Comparison of ENCODE assay signal across 25 cellular contexts in genomic region chr11:123924027-123924426, GRCh38. TPM values are rescaled to one million over a fixed set of nuclear protein-coding genes. Genes with fewer than 3 reads are reported as not detected.
"Had no signal": no experiment of that assay in that cellular context is flagged by ENCODE, and none has a peak within 500 bp of the region (broad histone marks: within the 10 kb centered on the region; RNA-seq: fewer than 3 reads in every experiment).

No MANE protein-coding gene starts in this region.

- H3K36me3 Mint-ChIP-seq: activated CD4-positive, alpha-beta memory T cell treated with anti-CD3 and anti-CD28 coated beads for 36 hours; mesothelial cell of epicardium had no signal

- DNase-seq: activated CD4-positive, alpha-beta memory T cell treated with anti-CD3 and anti-CD28 coated beads for 36 hours; activated CD4-positive, alpha-beta T cell treated with anti-CD3 and anti-CD28 coated beads for 48 hours; activated effector memory CD4-positive, alpha-beta T cell treated with anti-CD3 and anti-CD28 coated beads, Interleukin-2, amount 50 U/mL, for 16 hours; activated naive CD4-positive, alpha-beta T cell treated with anti-CD3 and anti-CD28 coated beads, Interleukin-2, amount 50 U/mL, for 16 hours; activated naive CD8-positive, alpha-beta T cell treated with anti-CD3 and anti-CD28 coated beads, Interleukin-2, amount 50 U/mL, for 24 hours; activated T-cell treated with anti-CD3 and anti-CD28 coated beads, Interleukin-2, amount 50 U/mL, for 72 hours; cortex of kidney; glutamatergic neuron; kidney glomerular epithelial cell; left ventricle myocardium inferior; ovary; stimulated activated naive CD8-positive, alpha-beta T cell treated with anti-CD3 and anti-CD28 coated beads, Interleukin-15, amount 100 ng/mL, for 72 hours; tibial artery had no signal

- H3K9me3 Mint-ChIP-seq: activated CD4-positive, alpha-beta memory T cell treated with anti-CD3 and anti-CD28 coated beads for 36 hours; activated naive CD8-positive, alpha-beta T cell treated with anti-CD3 and anti-CD28 coated beads, Interleukin-2, amount 50 U/mL, for 24 hours; mesothelial cell of epicardium; nephron; stimulated activated naive CD8-positive, alpha-beta T cell treated with anti-CD3 and anti-CD28 coated beads, Interleukin-15, amount 100 ng/mL, for 72 hours had no signal

- H3K27ac Mint-ChIP-seq: activated CD4-positive, alpha-beta memory T cell treated with anti-CD3 and anti-CD28 coated beads for 36 hours; activated naive CD8-positive, alpha-beta T cell treated with anti-CD3 and anti-CD28 coated beads, Interleukin-2, amount 50 U/mL, for 24 hours; activated T-cell treated with anti-CD3 and anti-CD28 coated beads, Interleukin-2, amount 50 U/mL, for 72 hours; mesothelial cell of epicardium; nephron; stimulated activated naive CD8-positive, alpha-beta T cell treated with anti-CD3 and anti-CD28 coated beads, Interleukin-15, amount 100 ng/mL, for 72 hours had no signal

- H3K4me3 Mint-ChIP-seq: activated CD4-positive, alpha-beta memory T cell treated with anti-CD3 and anti-CD28 coated beads for 36 hours; activated naive CD8-positive, alpha-beta T cell treated with anti-CD3 and anti-CD28 coated beads, Interleukin-2, amount 50 U/mL, for 24 hours; activated T-cell treated with anti-CD3 and anti-CD28 coated beads, Interleukin-2, amount 50 U/mL, for 72 hours; mesothelial cell of epicardium; nephron; stimulated activated naive CD8-positive, alpha-beta T cell treated with anti-CD3 and anti-CD28 coated beads, Interleukin-15, amount 100 ng/mL, for 72 hours had no signal

- H3K4me1 Mint-ChIP-seq: activated naive CD8-positive, alpha-beta T cell treated with anti-CD3 and anti-CD28 coated beads, Interleukin-2, amount 50 U/mL, for 24 hours; nephron; stimulated activated naive CD8-positive, alpha-beta T cell treated with anti-CD3 and anti-CD28 coated beads, Interleukin-15, amount 100 ng/mL, for 72 hours had no signal

- ATAC-seq: activated naive CD8-positive, alpha-beta T cell treated with anti-CD3 and anti-CD28 coated beads, Interleukin-2, amount 50 U/mL, for 24 hours; activated T-cell treated with anti-CD3 and anti-CD28 coated beads, Interleukin-2, amount 50 U/mL, for 72 hours; stimulated activated naive CD8-positive, alpha-beta T cell treated with anti-CD3 and anti-CD28 coated beads, Interleukin-15, amount 100 ng/mL, for 72 hours had no signal

RNA-seq across cellular contexts. Expression of gene OR4D5, which starts 15.4 kb away (rescaled TPM):
- total RNA-seq: activated CD4-positive, alpha-beta memory T cell treated with anti-CD3 and anti-CD28 coated beads for 36 hours; activated T-cell treated with anti-CD3 and anti-CD28 coated beads, Interleukin-2, amount 50 U/mL, for 72 hours; cerebellum; left ventricle myocardium inferior; lung microvascular endothelial cell; mesothelial cell of epicardium; prostate gland; right atrium auricular region; T-helper 2 cell treated with Interferon-gamma antibody and Interleukin-4, amounts not matched to agents 100 ng/mL and 5 ng/mL, for 36 hours; urinary bladder had no signal
- polyA plus RNA-seq: cardiac muscle cell, esophagus, hepatocyte, ovary, urinary bladder had no signal

RNA-seq across cellular contexts. Expression of gene OR6T1, which starts 19.6 kb away (rescaled TPM):
- total RNA-seq: activated CD4-positive, alpha-beta memory T cell treated with anti-CD3 and anti-CD28 coated beads for 36 hours; activated T-cell treated with anti-CD3 and anti-CD28 coated beads, Interleukin-2, amount 50 U/mL, for 72 hours; cardiac muscle cell; cerebellum; frontal cortex; hepatocyte; left ventricle myocardium inferior; lung microvascular endothelial cell; mesothelial cell of epicardium; ovary; prostate gland; right atrium auricular region; T-helper 2 cell treated with Interferon-gamma antibody and Interleukin-4, amounts not matched to agents 100 ng/mL and 5 ng/mL, for 36 hours; urinary bladder had no signal
- polyA plus RNA-seq: cardiac muscle cell, esophagus, hepatocyte, ovary, urinary bladder had no signal

RNA-seq across cellular contexts. Expression of gene OR8D4, which starts 22.1 kb away (rescaled TPM):
- total RNA-seq: activated CD4-positive, alpha-beta memory T cell treated with anti-CD3 and anti-CD28 coated beads for 36 hours; activated T-cell treated with anti-CD3 and anti-CD28 coated beads, Interleukin-2, amount 50 U/mL, for 72 hours; cardiac muscle cell; frontal cortex; left ventricle myocardium inferior; lung microvascular endothelial cell; right atrium auricular region; T-helper 2 cell treated with Interferon-gamma antibody and Interleukin-4, amounts not matched to agents 100 ng/mL and 5 ng/mL, for 36 hours had no signal
- polyA plus RNA-seq: cardiac muscle cell, esophagus, ovary, urinary bladder had no signal

RNA-seq across cellular contexts. Expression of gene TMEM225, which starts 38.6 kb away (rescaled TPM):
- total RNA-seq: activated CD4-positive, alpha-beta memory T cell treated with anti-CD3 and anti-CD28 coated beads for 36 hours; activated T-cell treated with anti-CD3 and anti-CD28 coated beads, Interleukin-2, amount 50 U/mL, for 72 hours; cardiac muscle cell; cerebellum; frontal cortex; hepatocyte; left ventricle myocardium inferior; lung microvascular endothelial cell; mesothelial cell of epicardium; ovary; right atrium auricular region; T-helper 2 cell treated with Interferon-gamma antibody and Interleukin-4, amounts not matched to agents 100 ng/mL and 5 ng/mL, for 36 hours; urinary bladder had no signal
- polyA plus RNA-seq: cardiac muscle cell, esophagus, ovary, urinary bladder had no signal

RNA-seq across cellular contexts. Expression of gene OR10S1, which starts 53.6 kb away (rescaled TPM):
- total RNA-seq: activated CD4-positive, alpha-beta memory T cell treated with anti-CD3 and anti-CD28 coated beads for 36 hours; activated T-cell treated with anti-CD3 and anti-CD28 coated beads, Interleukin-2, amount 50 U/mL, for 72 hours; cardiac muscle cell; cerebellum; frontal cortex; hepatocyte; left ventricle myocardium inferior; lung microvascular endothelial cell; mesothelial cell of epicardium; ovary; prostate gland; right atrium auricular region; T-helper 2 cell treated with Interferon-gamma antibody and Interleukin-4, amounts not matched to agents 100 ng/mL and 5 ng/mL, for 36 hours; urinary bladder had no signal
- polyA plus RNA-seq: cardiac muscle cell, esophagus, hepatocyte, ovary, urinary bladder had no signal
